In genomic region chr12:58242803-58243628, GRCh38 we compare ENCODE assay signal across 30 cellular contexts.
A peak's percentile ranks its signal among the peaks of the same experiment; 100 is the strongest.
DNase-seq lines count a peak whose midpoint lies in the region; TF ChIP-seq lines count a peak whose summit lies in the region.
"Had no signal": no experiment of that assay in that cellular context is flagged by ENCODE, and none has a peak within 500 bp of the region (broad histone marks: within the 10 kb centered on the region; RNA-seq: fewer than 3 reads in every experiment).

No MANE protein-coding gene starts in this region.

- no peaks in the 10 kb centered on the region for H3K4me1 Mint-ChIP-seq in activated CD4-positive, alpha-beta memory T cell treated with anti-CD3 and anti-CD28 coated beads, Interleukin-2, amount 10 ng/mL, durations not matched to agents 7 days and 5 days
- no peaks in the 10 kb centered on the region for H3K4me1 Mint-ChIP-seq in activated T-cell treated with anti-CD3 and anti-CD28 coated beads, Interleukin-2, amount 50 U/mL, for 24 hours (ENCODE audit: low read depth)
- H3K4me1 Mint-ChIP-seq: activated naive CD4-positive, alpha-beta T cell treated with anti-CD3 and anti-CD28 coated beads, Interleukin-2, amount 10 ng/mL, durations not matched to agents 7 days and 5 days; activated T-helper 17 cell treated with anti-CD3 and anti-CD28 coated beads, Interleukin-2, amount 50 U/mL, for 72 hours; T-helper 17 cell had no signal

- POLR2A ChIA-PET in activated CD4-positive, alpha-beta memory T cell treated with anti-CD3 and anti-CD28 coated beads, Interleukin-2, amount 10 ng/mL, durations not matched to agents 7 days and 5 days (lab: Charles Lee) = no interaction called here

- no peaks in the 10 kb centered on the region for H3K27me3 Mint-ChIP-seq in activated CD4-positive, alpha-beta memory T cell treated with anti-CD3 and anti-CD28 coated beads, Interleukin-2, amount 10 ng/mL, durations not matched to agents 7 days and 5 days
- H3K27me3 Mint-ChIP-seq in activated T-cell treated with anti-CD3 and anti-CD28 coated beads, Interleukin-2, amount 50 U/mL, for 24 hours = peaks cover 15% of the 10 kb centered on the region
- H3K27me3 Mint-ChIP-seq: activated naive CD4-positive, alpha-beta T cell treated with anti-CD3 and anti-CD28 coated beads, Interleukin-2, amount 10 ng/mL, durations not matched to agents 7 days and 5 days had no signal

- no peaks in the 10 kb centered on the region for H3K36me3 Mint-ChIP-seq in activated CD4-positive, alpha-beta memory T cell treated with anti-CD3 and anti-CD28 coated beads, Interleukin-2, amount 10 ng/mL, durations not matched to agents 7 days and 5 days (ENCODE audit: low read depth)
- no peaks in the 10 kb centered on the region for H3K36me3 Mint-ChIP-seq in activated T-cell treated with anti-CD3 and anti-CD28 coated beads, Interleukin-2, amount 50 U/mL, for 24 hours (ENCODE audit: low read depth)
- H3K36me3 Mint-ChIP-seq: activated naive CD4-positive, alpha-beta T cell treated with anti-CD3 and anti-CD28 coated beads, Interleukin-2, amount 10 ng/mL, durations not matched to agents 7 days and 5 days had no signal

- no peaks in the 10 kb centered on the region for H3K9me3 Mint-ChIP-seq in activated CD4-positive, alpha-beta memory T cell treated with anti-CD3 and anti-CD28 coated beads, Interleukin-2, amount 10 ng/mL, durations not matched to agents 7 days and 5 days
- H3K9me3 Mint-ChIP-seq in activated T-cell treated with anti-CD3 and anti-CD28 coated beads, Interleukin-2, amount 50 U/mL, for 24 hours = no peaks in the 10 kb centered on the region
- H3K9me3 Mint-ChIP-seq: activated naive CD4-positive, alpha-beta T cell treated with anti-CD3 and anti-CD28 coated beads, Interleukin-2, amount 10 ng/mL, durations not matched to agents 7 days and 5 days; activated T-helper 17 cell treated with anti-CD3 and anti-CD28 coated beads, Interleukin-2, amount 50 U/mL, for 72 hours; stimulated activated naive CD8-positive, alpha-beta T cell treated with anti-CD3 and anti-CD28 coated beads, Interleukin-15, Interleukin-2, amounts not matched to agents 100 ng/mL and 50 ng/mL, for 24 hours had no signal

- no peak overlapping the region for H3K27ac Mint-ChIP-seq in activated CD4-positive, alpha-beta memory T cell treated with anti-CD3 and anti-CD28 coated beads, Interleukin-2, amount 10 ng/mL, durations not matched to agents 7 days and 5 days
- H3K27ac Mint-ChIP-seq in activated T-cell treated with anti-CD3 and anti-CD28 coated beads, Interleukin-2, amount 50 U/mL, for 24 hours = no peak overlapping the region
- H3K27ac Mint-ChIP-seq: activated CD8-positive, alpha-beta T cell treated with anti-CD3 and anti-CD28 coated beads, Interleukin-2, amount 10 ng/mL, durations not matched to agents 7 days and 5 days; activated naive CD4-positive, alpha-beta T cell treated with anti-CD3 and anti-CD28 coated beads, Interleukin-2, amount 10 ng/mL, durations not matched to agents 7 days and 5 days; activated T-helper 17 cell treated with anti-CD3 and anti-CD28 coated beads, Interleukin-2, amount 50 U/mL, for 72 hours; stimulated activated naive CD8-positive, alpha-beta T cell treated with anti-CD3 and anti-CD28 coated beads, Interleukin-15, Interleukin-2, amounts not matched to agents 100 ng/mL and 50 ng/mL, for 24 hours; T-helper 17 cell had no signal

- no peaks in the 10 kb centered on the region for H3K4me1 ChIP-seq in adipocyte (ENCODE audit: control insufficient read depth, insufficient read depth, low read length)
- H3K4me1 ChIP-seq: heart right ventricle, right atrium auricular region, testis, uterus had no signal

- TF ChIP-seq CTCF in fibroblast of villous mesenchyme (IDR thresholded peaks at IDR 0.05; ENCODE audit: insufficient read depth, low read depth, low read length) = no peak

- DNase-seq in EH (ENCODE audit: low read depth) (peak; percentile 3), M059J (ENCODE audit: low read depth) (peak; percentile 94), adipocyte (ENCODE audit: low read depth) (peak; percentile 60), fibroblast of villous mesenchyme (ENCODE audit: low read depth) (peak; percentile 21), AG08396 (ENCODE audit: low spot score) (no peak), hippocampal formation (lab: John Stamatoyannopoulos, UW) (no peak)
- no peak for DNase-seq in activated CD4-positive, alpha-beta memory T cell treated with anti-CD3 and anti-CD28 coated beads, Interleukin-2, amount 10 ng/mL, durations not matched to agents 7 days and 5 days
- no peak for DNase-seq in activated T-cell treated with anti-CD3 and anti-CD28 coated beads, Interleukin-2, amount 50 U/mL, for 24 hours
- DNase-seq: activated CD4-positive, alpha-beta T cell treated with anti-CD3 and anti-CD28 coated beads for 1 hour; activated CD8-positive, alpha-beta T cell treated with anti-CD3 and anti-CD28 coated beads, Interleukin-2, amount 10 ng/mL, durations not matched to agents 7 days and 5 days; activated naive CD4-positive, alpha-beta T cell treated with anti-CD3 and anti-CD28 coated beads, Interleukin-2, amount 10 ng/mL, durations not matched to agents 7 days and 5 days; amniotic stem cell; brain microvascular endothelial cell; DMS153; erythroblast; heart right ventricle; NCI-H1436; NCI-H2081; NCI-H2227 treated with DMSO at 0.1 percent for 48 hours; Right ventricle myocardium superior; stimulated activated CD4-positive, alpha-beta T cell treated with anti-CD3 and anti-CD28 coated beads, Interleukin-1b, Interleukin-23, amount 100 ng/mL, for 48 hours; T-helper 17 cell; testis; uterus had no signal

- H3K4me3 ChIP-seq in adipocyte (ENCODE audit: low read length) (no peak overlapping the region), fibroblast of villous mesenchyme (ENCODE audit: low read depth, low read length) (no peak overlapping the region)
- H3K4me3 ChIP-seq: BLaER1 treated with 17β-estradiol and CSF1 and Interleukin-3, amounts not matched to agents 10 nM and 100 nM; heart right ventricle; right atrium auricular region; smooth muscle cell; testis; uterus had no signal

- no peaks in the 10 kb centered on the region for H3K27me3 ChIP-seq in adipocyte (replicated peaks; ENCODE audit: control insufficient read depth, insufficient read depth, low read length)
- H3K27me3 ChIP-seq: BLaER1 treated with 17β-estradiol and CSF1 and Interleukin-3, amounts not matched to agents 10 nM and 100 nM; brain microvascular endothelial cell; right atrium auricular region; testis; uterus had no signal

- no peaks in the 10 kb centered on the region for H3K9me3 ChIP-seq in adipocyte (ENCODE audit: control insufficient read depth, low read length)
- H3K9me3 ChIP-seq: heart right ventricle, right atrium auricular region, testis, uterus had no signal

- no peak overlapping the region for H3K9ac ChIP-seq in adipocyte (ENCODE audit: low read length)
- H3K9ac ChIP-seq: BLaER1 treated with 17β-estradiol and CSF1 and Interleukin-3, amounts not matched to agents 10 nM and 100 nM; KMS-11 had no signal

- H3K36me3 ChIP-seq in adipocyte (ENCODE audit: control insufficient read depth, insufficient read depth, low read length, severe bottlenecking) = no peaks in the 10 kb centered on the region
- H3K36me3 ChIP-seq: BLaER1 treated with 17β-estradiol and CSF1 and Interleukin-3, amounts not matched to agents 10 nM and 100 nM; brain microvascular endothelial cell; heart right ventricle; right atrium auricular region; uterus had no signal

- H3K4me3 Mint-ChIP-seq in activated CD4-positive, alpha-beta memory T cell treated with anti-CD3 and anti-CD28 coated beads, Interleukin-2, amount 10 ng/mL, durations not matched to agents 7 days and 5 days = no peak overlapping the region
- H3K4me3 Mint-ChIP-seq in activated T-cell treated with anti-CD3 and anti-CD28 coated beads, Interleukin-2, amount 50 U/mL, for 24 hours = no peak overlapping the region
- H3K4me3 Mint-ChIP-seq: activated CD8-positive, alpha-beta T cell treated with anti-CD3 and anti-CD28 coated beads, Interleukin-2, amount 10 ng/mL, durations not matched to agents 7 days and 5 days; activated naive CD4-positive, alpha-beta T cell treated with anti-CD3 and anti-CD28 coated beads, Interleukin-2, amount 10 ng/mL, durations not matched to agents 7 days and 5 days; activated T-helper 17 cell treated with anti-CD3 and anti-CD28 coated beads, Interleukin-2, amount 50 U/mL, for 72 hours; stimulated activated naive CD8-positive, alpha-beta T cell treated with anti-CD3 and anti-CD28 coated beads, Interleukin-15, Interleukin-2, amounts not matched to agents 100 ng/mL and 50 ng/mL, for 24 hours; T-helper 17 cell had no signal

- CTCF ChIA-PET in activated CD4-positive, alpha-beta memory T cell treated with anti-CD3 and anti-CD28 coated beads, Interleukin-2, amount 10 ng/mL, durations not matched to agents 7 days and 5 days (lab: Charles Lee) = no interaction called here

Comparison
In these comparisons a context has a peak if more than half of its experiments do, and no peak if none do; other contexts are left out.
1. DNase-seq: peak in EH (single experiment), M059J (single experiment), adipocyte (single experiment) and fibroblast of villous mesenchyme (single experiment); none in activated CD4-positive, alpha-beta memory T cell treated with anti-CD3 and anti-CD28 coated beads, Interleukin-2, amount 10 ng/mL, durations not matched to agents 7 days and 5 days (single experiment), AG08396 (single experiment), hippocampal formation (0 of 2) and activated T-cell treated with anti-CD3 and anti-CD28 coated beads, Interleukin-2, amount 50 U/mL, for 24 hours (single experiment).